21 cellular contexts compared by ENCODE assay signal in genomic region chr17:2092253-2092652, GRCh38. TPM values are rescaled to one million over a fixed set of nuclear protein-coding genes. Genes with fewer than 3 reads are reported as not detected.
DNase-seq lines count a peak whose midpoint lies in the region; ATAC-seq, FAIRE-seq and TF ChIP-seq lines count a peak whose summit lies in the region.
"Had no signal": no experiment of that assay in that cellular context is flagged by ENCODE, and none has a peak within 500 bp of the region (broad histone marks: within the 10 kb centered on the region; RNA-seq: fewer than 3 reads in every experiment).

No MANE protein-coding gene starts in this region.

- no peak for ATAC-seq in activated CD8-positive, alpha-beta T cell treated with anti-CD3 and anti-CD28 coated beads, Interleukin-2, amount 10 ng/mL, durations not matched to agents 7 days and 5 days
- no peak for ATAC-seq in activated CD8-positive, alpha-beta T cell treated with anti-CD3 and anti-CD28 coated beads for 36 hours
- ATAC-seq in HCT116: peak; percentile 37; the same call in 1 of the 2 replicates
- ATAC-seq in GM18861 (IDR thresholded peaks at IDR 0.05; ENCODE audit: unreplicated experiment): no peak
- no peak for ATAC-seq in GM18519 (IDR thresholded peaks at IDR 0.05; ENCODE audit: low FRiP score, unreplicated experiment)
- ATAC-seq: activated CD4-positive, alpha-beta T cell treated with anti-CD3 and anti-CD28 coated beads for 36 hours; natural killer cell had no signal

- no peak for TF ChIP-seq CTCF in activated CD8-positive, alpha-beta T cell treated with anti-CD3 and anti-CD28 coated beads for 36 hours (IDR thresholded peaks at IDR 0.05)
- TF ChIP-seq CTCF in HCT116 (IDR thresholded peaks at IDR 0.05 in 2 of 3, conservative IDR thresholded peaks at IDR 0.05 in 1 of 3; ENCODE audit: borderline replicate concordance in 1 of 3, insufficient read depth in 1 of 3, low read depth in 2 of 3, low read length in 2 of 3) (peak in 2 of 3 experiments; percentile 11 to 13; a peak in 1 of 6 replicates), H1 (IDR thresholded peaks at IDR 0.05; ENCODE audit: control extremely low read depth in 1 of 3, insufficient read depth in 1 of 3, low read depth in 1 of 3, low read length in 3 of 3) (peak; percentile 14 to 61 (median 39); a peak in 3 of 4 replicates)

- H3K4me3 Mint-ChIP-seq in activated CD8-positive, alpha-beta T cell treated with anti-CD3 and anti-CD28 coated beads, Interleukin-2, amount 10 ng/mL, durations not matched to agents 7 days and 5 days: no peak overlapping the region
- no peak overlapping the region for H3K4me3 Mint-ChIP-seq in activated CD8-positive, alpha-beta T cell treated with anti-CD3 and anti-CD28 coated beads for 36 hours
- H3K4me3 Mint-ChIP-seq: activated CD4-positive, alpha-beta T cell treated with anti-CD3 and anti-CD28 coated beads for 36 hours; activated naive CD8-positive, alpha-beta T cell treated with anti-CD3 and anti-CD28 coated beads for 36 hours; natural killer cell had no signal

- H3K9ac ChIP-seq in HCT116 (ENCODE audit: low read length) (no peak overlapping the region), H1 (replicated peaks in 1 of 4; ENCODE audit: extremely low read depth in 1 of 4, low read depth in 3 of 4, low read length in 3 of 4) (no peak overlapping the region)

- H3K9me3 ChIP-seq in HCT116 (ENCODE audit: control insufficient read depth in 1 of 2, insufficient read depth in 1 of 2, low read depth in 1 of 2, low read length in 2 of 2) (no peaks in the 10 kb centered on the region), H1 (ENCODE audit: insufficient read depth in 2 of 2, low read depth in 1 of 2, low read length in 1 of 2) (no peaks in the 10 kb centered on the region), small intestine (ENCODE audit: control insufficient read depth, low read depth) (no peaks in the 10 kb centered on the region)
- H3K9me3 ChIP-seq: breast epithelium, esophagus muscularis mucosa, spleen, tibial nerve had no signal

- H3K27me3 ChIP-seq in HCT116 (ENCODE audit: insufficient read depth, low read length) (no peaks in the 10 kb centered on the region), H1 (replicated peaks in 1 of 4; ENCODE audit: control insufficient read depth in 3 of 4, extremely low read depth in 1 of 4, insufficient read depth in 3 of 4, low read length in 3 of 4) (no peaks in the 10 kb centered on the region), small intestine (ENCODE audit: control insufficient read depth in 2 of 2, insufficient read depth in 2 of 2, low read length in 2 of 2) (no peaks in the 10 kb centered on the region)
- H3K27me3 ChIP-seq: breast epithelium, dorsolateral prefrontal cortex, esophagus muscularis mucosa, spleen, tibial nerve had no signal

- H4K8ac ChIP-seq in H1 (ENCODE audit: extremely low read depth, insufficient read depth, low read length): no peak overlapping the region

- H3K4me1 ChIP-seq in HCT116 (ENCODE audit: control insufficient read depth in 1 of 2, insufficient read depth in 2 of 2, low read length in 2 of 2) (peaks cover 6 to 9% of the 10 kb centered on the region in 2 experiments; a peak in 3 of 4 replicates), H1 (replicated peaks in 1 of 4; ENCODE audit: control insufficient read depth in 3 of 4, insufficient read depth in 4 of 4, low read length in 3 of 4) (peaks cover 2 to 19% (median 7%) of the 10 kb centered on the region in 4 experiments), small intestine (ENCODE audit: control insufficient read depth in 2 of 2, insufficient read depth in 1 of 2, low read depth in 1 of 2, low read length in 1 of 2) (peaks cover 9 to 12% of the 10 kb centered on the region in 2 donors)

- no peaks in the 10 kb centered on the region for H3K9me3 Mint-ChIP-seq in activated CD8-positive, alpha-beta T cell treated with anti-CD3 and anti-CD28 coated beads, Interleukin-2, amount 10 ng/mL, durations not matched to agents 7 days and 5 days (ENCODE audit: insufficient read depth)
- H3K9me3 Mint-ChIP-seq in activated CD8-positive, alpha-beta T cell treated with anti-CD3 and anti-CD28 coated beads for 36 hours: no peaks in the 10 kb centered on the region
- H3K9me3 Mint-ChIP-seq: activated naive CD8-positive, alpha-beta T cell treated with anti-CD3 and anti-CD28 coated beads for 36 hours; natural killer cell had no signal

- no peak overlapping the region for H3K56ac ChIP-seq in H1 (replicated peaks; ENCODE audit: insufficient read length, low read depth, low read length)

- H3K4me3 ChIP-seq in HCT116 (replicated peaks in 1 of 2; ENCODE audit: low read depth in 1 of 2, low read length in 2 of 2) (no peak overlapping the region), H1 (ENCODE audit: extremely low read depth in 1 of 4, insufficient read depth in 2 of 4, low read depth in 3 of 4, low read length in 4 of 4) (no peak overlapping the region), small intestine (ENCODE audit: low read depth in 1 of 2, low read length in 2 of 2) (no peak overlapping the region)
- H3K4me3 ChIP-seq: breast epithelium, dorsolateral prefrontal cortex, esophagus muscularis mucosa, spleen, tibial nerve had no signal

- H3K27ac ChIP-seq in HCT116 (ENCODE audit: low read depth, low read length) (no peak overlapping the region), H1 (ENCODE audit: low read depth, low read length) (no peak overlapping the region), small intestine (ENCODE audit: low read depth in 1 of 2, low read length in 1 of 2) (peak overlapping the region; percentile 36 to 43)
- H3K27ac ChIP-seq: dorsolateral prefrontal cortex had no signal

- H3K36me3 Mint-ChIP-seq in activated CD8-positive, alpha-beta T cell treated with anti-CD3 and anti-CD28 coated beads, Interleukin-2, amount 10 ng/mL, durations not matched to agents 7 days and 5 days (ENCODE audit: low read depth): peaks cover 19% of the 10 kb centered on the region
- H3K36me3 Mint-ChIP-seq in activated CD8-positive, alpha-beta T cell treated with anti-CD3 and anti-CD28 coated beads for 36 hours (ENCODE audit: low read depth): peaks cover 16% of the 10 kb centered on the region
- H3K36me3 Mint-ChIP-seq: natural killer cell had no signal

- RAD21 ChIA-PET in HCT116 (lab: Charles Lee; ENCODE audit: low non-redundant PET in 1 of 2, low total read pairs in 2 of 2, uncharacterized antibody in 2 of 2, unreplicated experiment in 2 of 2): no interaction called here

- no peak overlapping the region for H2BK20ac ChIP-seq in H1 (ENCODE audit: low read length)

- H2AK5ac ChIP-seq in H1 (ENCODE audit: low read depth, low read length): 0 out of 2 replicates have a peak overlapping the region, but pooled peaks have one; percentile 15

- H3K36me3 ChIP-seq in HCT116 (ENCODE audit: control insufficient read depth in 1 of 2, insufficient read depth in 2 of 2, low read length in 2 of 2) (no peaks in the 10 kb centered on the region), H1 (ENCODE audit: control insufficient read depth in 2 of 4, insufficient read depth in 4 of 4, low read length in 3 of 4) (no peaks in the 10 kb centered on the region), small intestine (ENCODE audit: control insufficient read depth in 2 of 2, insufficient read depth in 2 of 2, low read length in 2 of 2) (no peaks in the 10 kb centered on the region)
- H3K36me3 ChIP-seq: breast epithelium, tibial nerve had no signal

- 92% methylated on average over 4 of the region's 4 CpGs; no CpG with 5 or more reads in 1 of the 2 experiments for WGBS in H1 (ENCODE audit: extremely low coverage in 1 of 2, insufficient coverage in 1 of 2, insufficient read length in 1 of 2, insufficient replicate concordance in 2 of 2, low coverage in 1 of 2, low lambda C conversion rate in 2 of 2, missing lambda C conversion rate in 1 of 2), 2 experiments
- WGBS in small intestine, 3 donors: 85 to 92% (median 87%) methylated on average over 4 of the region's 4 CpGs

- no peak for DNase-seq in activated CD8-positive, alpha-beta T cell treated with anti-CD3 and anti-CD28 coated beads, Interleukin-2, amount 10 ng/mL, durations not matched to agents 7 days and 5 days
- DNase-seq in activated CD8-positive, alpha-beta T cell treated with anti-CD3 and anti-CD28 coated beads for 36 hours: no peak
- DNase-seq in HCT116 (ENCODE audit: low read depth, low spot score) (no peak), H1 (ENCODE audit: low read depth in 1 of 2, low spot score in 2 of 2) (no peak), small intestine (no peak), NCI-H1092 treated with DMSO at 0.1 percent for 48 hours (lab: John Stamatoyannopoulos, UW) (no peak)
- DNase-seq: activated CD4-positive, alpha-beta T cell treated with anti-CD3 and anti-CD28 coated beads for 36 hours; activated naive CD8-positive, alpha-beta T cell treated with anti-CD3 and anti-CD28 coated beads for 36 hours; activated T-cell treated with anti-CD3 and anti-CD28 coated beads for 4 hours; DMS79; natural killer cell; NCI-H187 treated with DMSO at 0.1 percent for 48 hours; NCI-H446; SHP77 treated with DMSO at 0.1 percent for 48 hours; spleen had no signal

- intact Hi-C loops in activated CD8-positive, alpha-beta T cell treated with anti-CD3 and anti-CD28 coated beads for 36 hours (cut with micrococcal nuclease): no loop called here
- intact Hi-C loops in HCT116 (cut with micrococcal nuclease): no loop called here

- H3K23me2 ChIP-seq in H1 (ENCODE audit: low read depth, low read length): no peaks in the 10 kb centered on the region

- no peaks in the 10 kb centered on the region for H3K9me2 ChIP-seq in HCT116 (ENCODE audit: insufficient read depth)

- H2AFZ ChIP-seq in HCT116 (ENCODE audit: low read depth, low read length, poor library complexity, severe bottlenecking) (no peak overlapping the region), H1 (ENCODE audit: low read length) (no peak overlapping the region)

- H2BK5ac ChIP-seq in H1 (ENCODE audit: low read depth, low read length): no peak overlapping the region

- no TSS peak for BruUV-seq in HCT116 (replicated peaks; lab: Mats Ljungman, UMichigan)

- no peak overlapping the region for H3K18ac ChIP-seq in H1 (ENCODE audit: extremely low read depth, low read length)

- FAIRE-seq in H1 (lab: Jason Lieb, UNC) (no peak), small intestine (lab: Jason Lieb, UNC) (no peak)

- TF ChIP-seq POLR2A in HCT116 (IDR thresholded peaks at IDR 0.05; ENCODE audit: borderline replicate concordance, extremely low read depth, insufficient read depth, insufficient read length) (no peak), H1 (IDR thresholded peaks at IDR 0.05; ENCODE audit: control extremely low read depth in 1 of 2, low read depth in 2 of 2, low read length in 2 of 2) (no peak)

- H3K4me2 ChIP-seq in HCT116 (ENCODE audit: low read length): no peak overlapping the region
- H3K4me2 ChIP-seq in H1 (ENCODE audit: insufficient read depth in 1 of 2, low read depth in 2 of 2, low read length in 2 of 2): no peak overlapping the region

- no peak overlapping the region for H2BK120ac ChIP-seq in H1 (replicated peaks; ENCODE audit: low read depth, low read length)

- H3K23ac ChIP-seq in H1 (ENCODE audit: insufficient read length): no peak overlapping the region

- no peak for TF ChIP-seq EP300 in H1 (IDR thresholded peaks at IDR 0.05; ENCODE audit: borderline replicate concordance in 1 of 2, low read depth in 2 of 2, low read length in 2 of 2)

- no peak overlapping the region for H4K91ac ChIP-seq in H1 (replicated peaks; ENCODE audit: insufficient read length, low read length)

- CTCF ChIA-PET in activated CD8-positive, alpha-beta T cell treated with anti-CD3 and anti-CD28 coated beads, Interleukin-2, amount 10 ng/mL, durations not matched to agents 7 days and 5 days (lab: Charles Lee): interaction anchor here (0.9 to 10.9 kb wide), 5 partner anchors 22 to 153 kb away, joined by 3 to 89 read pairs (median 47); partner anchors contain the start of gene HIC1
- CTCF ChIA-PET in activated CD8-positive, alpha-beta T cell treated with anti-CD3 and anti-CD28 coated beads for 36 hours (lab: Charles Lee): no interaction called here
- CTCF ChIA-PET in HCT116 (lab: Charles Lee) (no interaction called here), H1 (lab: Charles Lee; ENCODE audit: partially characterized antibody) (interaction anchor here (0.6 to 3.9 kb wide), 20 partner anchors 10 to 153 kb away, joined by 3 to 22 read pairs (median 4); no protein-coding TSS in a partner anchor)

- H3K4me1 Mint-ChIP-seq in activated CD8-positive, alpha-beta T cell treated with anti-CD3 and anti-CD28 coated beads, Interleukin-2, amount 10 ng/mL, durations not matched to agents 7 days and 5 days (ENCODE audit: low read depth): peaks cover 61% of the 10 kb centered on the region
- peaks cover 46% of the 10 kb centered on the region for H3K4me1 Mint-ChIP-seq in activated CD8-positive, alpha-beta T cell treated with anti-CD3 and anti-CD28 coated beads for 36 hours (ENCODE audit: low read depth)

- H3K79me1 ChIP-seq in H1 (ENCODE audit: low read depth, low read length): no peaks in the 10 kb centered on the region

- H3K4ac ChIP-seq in H1 (replicated peaks; ENCODE audit: insufficient read length, low read depth, low read length): no peak overlapping the region

- H4K20me1 ChIP-seq in HCT116 (ENCODE audit: insufficient read depth) (no peaks in the 10 kb centered on the region), H1 (replicated peaks in 1 of 2; ENCODE audit: control insufficient read depth in 1 of 2, insufficient read depth in 2 of 2, low read length in 2 of 2) (peaks cover 0 to 11% of the 10 kb centered on the region in 2 experiments)

- H3K14ac ChIP-seq in H1 (ENCODE audit: insufficient read length): no peak overlapping the region

- no peak overlapping the region; the same call in 1 of the 2 replicates for H2BK12ac ChIP-seq in H1 (ENCODE audit: low read depth, low read length)

- no peaks in the 10 kb centered on the region for H3K79me2 ChIP-seq in HCT116 (ENCODE audit: insufficient read depth, low read length)
- no peaks in the 10 kb centered on the region for H3K79me2 ChIP-seq in H1 (ENCODE audit: control insufficient read depth in 1 of 2, insufficient read depth in 2 of 2, low read length in 2 of 2)

- peak overlapping the region; percentile 73 for H3K27ac Mint-ChIP-seq in activated CD8-positive, alpha-beta T cell treated with anti-CD3 and anti-CD28 coated beads, Interleukin-2, amount 10 ng/mL, durations not matched to agents 7 days and 5 days
- no peak overlapping the region for H3K27ac Mint-ChIP-seq in activated CD8-positive, alpha-beta T cell treated with anti-CD3 and anti-CD28 coated beads for 36 hours
- H3K27ac Mint-ChIP-seq: activated CD4-positive, alpha-beta T cell treated with anti-CD3 and anti-CD28 coated beads for 36 hours; activated naive CD8-positive, alpha-beta T cell treated with anti-CD3 and anti-CD28 coated beads for 36 hours; natural killer cell had no signal

- POLR2A ChIA-PET in activated CD8-positive, alpha-beta T cell treated with anti-CD3 and anti-CD28 coated beads, Interleukin-2, amount 10 ng/mL, durations not matched to agents 7 days and 5 days (lab: Charles Lee): interaction anchor here (1.3 kb wide), 1 partner anchor 46 kb away, joined by 4 read pairs; no protein-coding TSS in a partner anchor
- POLR2A ChIA-PET in activated CD8-positive, alpha-beta T cell treated with anti-CD3 and anti-CD28 coated beads for 36 hours (lab: Charles Lee): no interaction called here
- POLR2A ChIA-PET in HCT116 (lab: Charles Lee): no interaction called here
- POLR2A ChIA-PET in H1 (lab: Charles Lee; ENCODE audit: partially characterized antibody): no interaction called here

- TF ChIP-seq RAD21 in HCT116 (IDR thresholded peaks at IDR 0.05; ENCODE audit: low read depth) (no peak), H1 (IDR thresholded peaks at IDR 0.05 in 1 of 2, conservative IDR thresholded peaks at IDR 0.05 in 1 of 2; ENCODE audit: low read depth in 2 of 2, low read length in 2 of 2) (peak in 1 of 2 experiments; percentile 37; a peak in 1 of 4 replicates)

- H2BK15ac ChIP-seq in H1 (ENCODE audit: low read length): no peak overlapping the region

- H3K27me3 Mint-ChIP-seq in activated CD8-positive, alpha-beta T cell treated with anti-CD3 and anti-CD28 coated beads, Interleukin-2, amount 10 ng/mL, durations not matched to agents 7 days and 5 days (ENCODE audit: low read depth): no peaks in the 10 kb centered on the region
- H3K27me3 Mint-ChIP-seq in activated CD8-positive, alpha-beta T cell treated with anti-CD3 and anti-CD28 coated beads for 36 hours: no peaks in the 10 kb centered on the region
- H3K27me3 Mint-ChIP-seq: activated CD4-positive, alpha-beta T cell treated with anti-CD3 and anti-CD28 coated beads for 36 hours; activated naive CD8-positive, alpha-beta T cell treated with anti-CD3 and anti-CD28 coated beads for 36 hours had no signal

- H4K5ac ChIP-seq in H1 (ENCODE audit: insufficient read length, low read depth, low read length): no peak overlapping the region

RNA-seq across cellular contexts. Expression of gene HIC1, which starts 37.4 kb away (rescaled TPM):
- 10 to 100 TPM; 66.8 to 70.8 TPM for total RNA-seq in activated CD8-positive, alpha-beta T cell treated with anti-CD3 and anti-CD28 coated beads, Interleukin-2, amount 10 ng/mL, durations not matched to agents 7 days and 5 days
- total RNA-seq in activated CD8-positive, alpha-beta T cell treated with anti-CD3 and anti-CD28 coated beads for 36 hours: 10 to 100 TPM; 35.1 TPM
- 0.64 TPM for total RNA-seq in HCT116 (2021; ENCODE audit: unreplicated experiment)
- polyA plus RNA-seq in HCT116 (2012): 0.21 and 0.52 TPM in 2 replicates
- 0.09 and 0.19 TPM in 2 replicates for total RNA-seq in H1 (2021; fragmentation: NEBNext Ultra II Directional; extraction: Animal tissue kit (Norgen Biotek cat#: 25700))
- polyA plus RNA-seq in H1 (2011; rRNA removed) (0.06 and 0.11 TPM in 2 replicates), small intestine (1 to 10 TPM in 2 of 3 donors, under 1 TPM in 1; 0.89 to 6.9 (median 6.2) TPM)
- polyA plus RNA-seq in H1 (2011; cell fraction: cytosol; rRNA removed): 0.09 TPM
- 0.20 TPM for polyA plus RNA-seq in H1 (2011; cell fraction: nucleus; rRNA removed)
- polyA plus RNA-seq in H1 (2012, experiment 1 of 2): 0.09 to 0.24 TPM (median 0.20 TPM) in 4 replicates
- 0.20 TPM for polyA plus RNA-seq in H1 (2012, experiment 2 of 2)
- polyA plus RNA-seq in H1 (2013, experiment 1 of 2): 0.02 TPM
- 0.11 TPM for polyA plus RNA-seq in H1 (2013, experiment 2 of 2)
- polyA minus RNA-seq in H1 (2011; rRNA and poly(A)+ RNA removed): 0.22 TPM in 1 of 2 replicates, not detected in the other
- not detected for polyA minus RNA-seq in H1 (2011; cell fraction: cytosol; rRNA and poly(A)+ RNA removed)
- polyA minus RNA-seq in H1 (2011; cell fraction: nucleus; rRNA and poly(A)+ RNA removed): 0.30 TPM

RNA-seq across cellular contexts. Expression of gene OVCA2, which starts 50.4 kb away (rescaled TPM):
- total RNA-seq in activated CD8-positive, alpha-beta T cell treated with anti-CD3 and anti-CD28 coated beads, Interleukin-2, amount 10 ng/mL, durations not matched to agents 7 days and 5 days: 10 to 100 TPM; 34.9 to 40.1 TPM
- total RNA-seq in activated CD8-positive, alpha-beta T cell treated with anti-CD3 and anti-CD28 coated beads for 36 hours: 10 to 100 TPM; 28.0 to 28.5 TPM
- total RNA-seq in HCT116 (2021; ENCODE audit: unreplicated experiment): 27.3 TPM
- polyA plus RNA-seq in HCT116 (2012): 20.7 and 32.4 TPM in 2 replicates
- 14.9 and 15.3 TPM in 2 replicates for total RNA-seq in H1 (2021; fragmentation: NEBNext Ultra II Directional; extraction: Animal tissue kit (Norgen Biotek cat#: 25700))
- polyA plus RNA-seq in H1 (2011; rRNA removed): 34.5 and 37.0 TPM in 2 replicates
- 24.4 TPM for polyA plus RNA-seq in H1 (2011; cell fraction: cytosol; rRNA removed)
- 22.7 TPM for polyA plus RNA-seq in H1 (2011; cell fraction: nucleus; rRNA removed)
- 17.7 to 21.4 TPM (median 18.6 TPM) in 4 replicates for polyA plus RNA-seq in H1 (2012, experiment 1 of 2)
- 42.5 TPM for polyA plus RNA-seq in H1 (2012, experiment 2 of 2)
- polyA plus RNA-seq in H1 (2013, experiment 1 of 2): 23.4 TPM
- polyA plus RNA-seq in H1 (2013, experiment 2 of 2): 23.8 TPM
- 18.9 TPM in 2 replicates for polyA minus RNA-seq in H1 (2011; rRNA and poly(A)+ RNA removed)
- polyA minus RNA-seq in H1 (2011; cell fraction: cytosol; rRNA and poly(A)+ RNA removed): 7.5 TPM
- 5.2 TPM for polyA minus RNA-seq in H1 (2011; cell fraction: nucleus; rRNA and poly(A)+ RNA removed)
- 10 to 100 TPM; 65.9 to 90.5 (median 80.1) TPM for polyA plus RNA-seq in small intestine

Comparison
In these comparisons a context has a peak if more than half of its experiments do, and no peak if none do; other contexts are left out.
1. CTCF ChIA-PET loops: an anchor here in activated CD8-positive, alpha-beta T cell treated with anti-CD3 and anti-CD28 coated beads, Interleukin-2, amount 10 ng/mL, durations not matched to agents 7 days and 5 days (0.9 to 10.9 kb wide) and H1 (0.6 to 3.9 kb wide); none called in activated CD8-positive, alpha-beta T cell treated with anti-CD3 and anti-CD28 coated beads for 36 hours and HCT116.
2. H3K27ac ChIP-seq: peak in small intestine (2 of 2); none in HCT116 (single experiment) and H1 (single experiment).
3. RNA of gene HIC1, which starts 37.4 kb away (total RNA-seq): 66.8 to 70.8 TPM in activated CD8-positive, alpha-beta T cell treated with anti-CD3 and anti-CD28 coated beads, Interleukin-2, amount 10 ng/mL, durations not matched to agents 7 days and 5 days and 35.1 TPM in activated CD8-positive, alpha-beta T cell treated with anti-CD3 and anti-CD28 coated beads for 36 hours; 0.64 TPM in HCT116 (single experiment) and 0.09 to 0.19 TPM in H1; every median in the first group is over 10 times any median in the second.